25 cellular contexts compared by ENCODE assay signal in the genomic region with DNA sequence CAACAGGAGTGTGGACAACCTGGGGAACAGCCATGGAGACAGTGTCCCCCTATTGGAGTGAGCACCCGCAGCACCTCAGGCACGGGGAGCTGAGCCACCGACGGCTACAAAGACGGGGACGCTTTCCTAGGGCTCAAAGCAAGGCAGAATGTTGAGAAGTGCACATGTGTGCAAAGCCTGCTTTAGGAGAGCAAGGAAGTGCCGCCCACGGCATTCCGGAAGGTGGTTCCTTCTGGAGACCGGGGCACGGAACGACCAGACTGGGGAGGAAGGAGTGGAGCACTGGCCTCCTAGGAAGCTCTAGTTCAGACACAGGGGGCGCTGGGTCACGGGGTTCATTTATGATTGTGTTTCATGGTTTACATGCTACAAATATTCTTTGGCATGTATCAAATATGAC. TPM values are rescaled to one million over a fixed set of nuclear protein-coding genes. Genes with fewer than 3 reads are reported as not detected.
DNase-seq lines count a peak whose midpoint lies in the region; ATAC-seq, FAIRE-seq and TF ChIP-seq lines count a peak whose summit lies in the region.
"Had no signal": no experiment of that assay in that cellular context is flagged by ENCODE, and none has a peak within 500 bp of the region (broad histone marks: within the 10 kb centered on the region; RNA-seq: fewer than 3 reads in every experiment).

No MANE protein-coding gene starts in this region.

- no peaks in the 10 kb centered on the region for H3K4me1 Mint-ChIP-seq in activated naive CD8-positive, alpha-beta T cell treated with anti-CD3 and anti-CD28 coated beads, Interleukin-2, amount 10 ng/mL, durations not matched to agents 7 days and 5 days
- peaks cover 6% of the 10 kb centered on the region for H3K4me1 Mint-ChIP-seq in activated naive CD8-positive, alpha-beta T cell treated with anti-CD3 and anti-CD28 coated beads for 36 hours
- peaks cover 20% of the 10 kb centered on the region for H3K4me1 Mint-ChIP-seq in astrocyte (ENCODE audit: low read depth, unreplicated experiment)
- H3K4me1 Mint-ChIP-seq: immature natural killer cell had no signal

- WGBS in transverse colon (ENCODE audit: low coverage in 1 of 2), 2 donors, result 86% methylated on average over 14 of the region's 14 CpGs; no CpG with 5 or more reads in 1 of the 2 donors

- H3K27ac Mint-ChIP-seq in activated naive CD8-positive, alpha-beta T cell treated with anti-CD3 and anti-CD28 coated beads, Interleukin-2, amount 10 ng/mL, durations not matched to agents 7 days and 5 days, result no peak overlapping the region
- no peak overlapping the region for H3K27ac Mint-ChIP-seq in activated naive CD8-positive, alpha-beta T cell treated with anti-CD3 and anti-CD28 coated beads for 36 hours
- no peak overlapping the region for H3K27ac Mint-ChIP-seq in astrocyte (ENCODE audit: unreplicated experiment)
- H3K27ac Mint-ChIP-seq: immature natural killer cell; naive thymus-derived CD8-positive, alpha-beta T cell; T-cell had no signal

- H3K79me2 ChIP-seq in astrocyte (ENCODE audit: insufficient read depth, low read length), result peaks cover 5% of the 10 kb centered on the region

- H3K36me3 Mint-ChIP-seq in activated naive CD8-positive, alpha-beta T cell treated with anti-CD3 and anti-CD28 coated beads, Interleukin-2, amount 10 ng/mL, durations not matched to agents 7 days and 5 days, result no peaks in the 10 kb centered on the region
- no peaks in the 10 kb centered on the region for H3K36me3 Mint-ChIP-seq in activated naive CD8-positive, alpha-beta T cell treated with anti-CD3 and anti-CD28 coated beads for 36 hours
- H3K36me3 Mint-ChIP-seq in astrocyte (ENCODE audit: low read depth, unreplicated experiment), result peaks cover 11% of the 10 kb centered on the region
- H3K36me3 Mint-ChIP-seq: immature natural killer cell; naive thymus-derived CD8-positive, alpha-beta T cell; T-cell had no signal

- peaks cover 38% of the 10 kb centered on the region for H4K20me1 ChIP-seq in astrocyte (ENCODE audit: insufficient read depth, low read length)

- no peak overlapping the region for H2AFZ ChIP-seq in astrocyte (ENCODE audit: low read depth, low read length)

- intact Hi-C loops in left lung (cut with DNase I) (no loop called here), transverse colon (cut with DNase I; ENCODE audit: low total_unique reads) (no loop called here)

- peak; percentile 15 for DNase-seq in activated naive CD8-positive, alpha-beta T cell treated with anti-CD3 and anti-CD28 coated beads, Interleukin-2, amount 10 ng/mL, durations not matched to agents 7 days and 5 days
- no peak for DNase-seq in activated naive CD8-positive, alpha-beta T cell treated with anti-CD3 and anti-CD28 coated beads for 36 hours
- DNase-seq in astrocyte (ENCODE audit: low read depth), result peak; percentile 38
- peak; percentile 29 to 63 for DNase-seq in left lung
- peak; percentile 4 for DNase-seq in transverse colon
- DNase-seq in T-helper 9 cell, result no peak
- DNase-seq: activated naive CD4-positive, alpha-beta T cell; BE2C; GDM1; immature natural killer cell; IMR-90; mesenchymal stem cell; naive thymus-derived CD8-positive, alpha-beta T cell; NCI-H2029; NCI-H446; NK-92 treated with Interleukin-12 subunit alpha and Interleukin-12 subunit beta, amount 100 ng/mL, for 24 hours; stimulated activated CD4-positive, alpha-beta T cell treated with anti-CD3 and anti-CD28 coated beads, Interleukin-4, amount 100 ng/mL, for 4 hours; T-cell had no signal

- H3K9me3 Mint-ChIP-seq in activated naive CD8-positive, alpha-beta T cell treated with anti-CD3 and anti-CD28 coated beads, Interleukin-2, amount 10 ng/mL, durations not matched to agents 7 days and 5 days, result no peaks in the 10 kb centered on the region
- H3K9me3 Mint-ChIP-seq in activated naive CD8-positive, alpha-beta T cell treated with anti-CD3 and anti-CD28 coated beads for 36 hours, result no peaks in the 10 kb centered on the region
- H3K9me3 Mint-ChIP-seq in astrocyte (ENCODE audit: unreplicated experiment), result no peaks in the 10 kb centered on the region
- H3K9me3 Mint-ChIP-seq: immature natural killer cell; naive thymus-derived CD8-positive, alpha-beta T cell; T-cell had no signal

- TF ChIP-seq EP300 in transverse colon (IDR thresholded peaks at IDR 0.05; ENCODE audit: low read depth), result no peak

- TF ChIP-seq CTCF in astrocyte (IDR thresholded peaks at IDR 0.05; ENCODE audit: insufficient read depth, low read depth, low read length) (no peak), left lung (IDR thresholded peaks at IDR 0.05) (no peak), transverse colon (IDR thresholded peaks at IDR 0.05) (no peak)

- in situ Hi-C loops in transverse colon (cut with MboI; ENCODE audit: low pct_ligation_motif_present in 1 of 4, low pct_unique_long_range_greater_than_20kb in 1 of 4, low sequenced_read_pairs in 3 of 4), result loop anchor here in 2 of 4 donors (25.0 kb wide), 1 partner anchor 171 kb away; no protein-coding TSS in a partner anchor

- ATAC-seq in activated naive CD8-positive, alpha-beta T cell treated with anti-CD3 and anti-CD28 coated beads, Interleukin-2, amount 10 ng/mL, durations not matched to agents 7 days and 5 days (ENCODE audit: low read depth), result no peak
- ATAC-seq in left lung (no peak), HG02759 (IDR thresholded peaks at IDR 0.05; ENCODE audit: unreplicated experiment) (no peak), HG02884 (IDR thresholded peaks at IDR 0.05; ENCODE audit: unreplicated experiment) (no peak)
- ATAC-seq: naive thymus-derived CD8-positive, alpha-beta T cell; T-cell had no signal

- no peaks in the 10 kb centered on the region for H3K9me3 ChIP-seq in astrocyte (ENCODE audit: insufficient read depth, low read depth, low read length)
- H3K9me3 ChIP-seq in left lung, result no peaks in the 10 kb centered on the region
- H3K9me3 ChIP-seq in transverse colon, result no peaks in the 10 kb centered on the region
- H3K9me3 ChIP-seq: BE2C, HAP-1, Peyer's patch had no signal

- peaks cover 30% of the 10 kb centered on the region for H3K4me1 ChIP-seq in astrocyte (ENCODE audit: insufficient read depth, low read length)
- peaks cover 0 to 2% of the 10 kb centered on the region in 2 donors for H3K4me1 ChIP-seq in left lung
- H3K4me1 ChIP-seq in transverse colon, result peaks cover 4 to 23% (median 19%) of the 10 kb centered on the region in 4 donors

- POLR2A ChIA-PET in activated naive CD8-positive, alpha-beta T cell treated with anti-CD3 and anti-CD28 coated beads, Interleukin-2, amount 10 ng/mL, durations not matched to agents 7 days and 5 days (lab: Charles Lee), result interaction anchor here (0.7 kb wide), 1 partner anchor 13 kb away, joined by 3 read pairs; no protein-coding TSS in a partner anchor

- no peak for TF ChIP-seq POLR2A in transverse colon (IDR thresholded peaks at IDR 0.05)

- H3K36me3 ChIP-seq in astrocyte (ENCODE audit: insufficient read depth, low read length) (no peaks in the 10 kb centered on the region), left lung (peaks cover 0 to 6% of the 10 kb centered on the region in 2 donors), transverse colon (no peaks in the 10 kb centered on the region)
- H3K36me3 ChIP-seq: BE2C, HAP-1, Peyer's patch had no signal

- H3K4me3 Mint-ChIP-seq in activated naive CD8-positive, alpha-beta T cell treated with anti-CD3 and anti-CD28 coated beads, Interleukin-2, amount 10 ng/mL, durations not matched to agents 7 days and 5 days, result no peak overlapping the region
- H3K4me3 Mint-ChIP-seq in activated naive CD8-positive, alpha-beta T cell treated with anti-CD3 and anti-CD28 coated beads for 36 hours, result no peak overlapping the region
- no peak overlapping the region for H3K4me3 Mint-ChIP-seq in astrocyte (ENCODE audit: unreplicated experiment)
- H3K4me3 Mint-ChIP-seq: immature natural killer cell; naive thymus-derived CD8-positive, alpha-beta T cell; T-cell had no signal

- no peaks in the 10 kb centered on the region for H3K27me3 ChIP-seq in astrocyte (ENCODE audit: insufficient read depth, low read length)
- H3K27me3 ChIP-seq in left lung, result no peaks in the 10 kb centered on the region
- no peaks in the 10 kb centered on the region for H3K27me3 ChIP-seq in transverse colon
- H3K27me3 ChIP-seq: BE2C, Peyer's patch had no signal

- no peak overlapping the region for H3K27ac ChIP-seq in astrocyte (ENCODE audit: low read depth, low read length)
- H3K27ac ChIP-seq in left lung, result no peak overlapping the region
- H3K27ac ChIP-seq in transverse colon, result no peak overlapping the region
- H3K27ac ChIP-seq: HL-60, Peyer's patch had no signal

- H3K4me3 ChIP-seq in astrocyte (ENCODE audit: insufficient read depth, low read depth, low read length) (no peak overlapping the region), left lung (no peak overlapping the region), transverse colon (no peak overlapping the region)
- H3K4me3 ChIP-seq: HAP-1, Peyer's patch had no signal

- FAIRE-seq in astrocyte (lab: Jason Lieb, UNC), result no peak
- FAIRE-seq: A204.1, endometrium had no signal

- peak overlapping the region; percentile 30 for H3K4me2 ChIP-seq in astrocyte (ENCODE audit: low read length)

- no peak overlapping the region for H3K9ac ChIP-seq in astrocyte (ENCODE audit: low read length)

- no peaks in the 10 kb centered on the region for H3K27me3 Mint-ChIP-seq in activated naive CD8-positive, alpha-beta T cell treated with anti-CD3 and anti-CD28 coated beads, Interleukin-2, amount 10 ng/mL, durations not matched to agents 7 days and 5 days
- no peaks in the 10 kb centered on the region for H3K27me3 Mint-ChIP-seq in activated naive CD8-positive, alpha-beta T cell treated with anti-CD3 and anti-CD28 coated beads for 36 hours
- H3K27me3 Mint-ChIP-seq in astrocyte (ENCODE audit: low read depth, unreplicated experiment), result no peaks in the 10 kb centered on the region
- H3K27me3 Mint-ChIP-seq: naive thymus-derived CD8-positive, alpha-beta T cell; T-cell had no signal

RNA-seq across cellular contexts. Expression of gene TBC1D16, which starts 52.2 kb away (rescaled TPM):
- 1 to 10 TPM; 2.1 TPM for total RNA-seq in activated naive CD8-positive, alpha-beta T cell treated with anti-CD3 and anti-CD28 coated beads, Interleukin-2, amount 10 ng/mL, durations not matched to agents 7 days and 5 days
- 1 to 10 TPM; 8.8 to 9.0 TPM for total RNA-seq in activated naive CD8-positive, alpha-beta T cell treated with anti-CD3 and anti-CD28 coated beads for 36 hours
- total RNA-seq in astrocyte (37.6 and 45.1 TPM in 2 replicates), left lung (10 to 100 TPM; 28.6 to 49.1 TPM), transverse colon (10 to 100 TPM; 12.3 to 22.4 (median 18.1) TPM)

RNA-seq across cellular contexts. Expression of gene CCDC40, which starts 53.0 kb away (rescaled TPM):
- 1 to 10 TPM; 1.3 to 1.4 TPM for total RNA-seq in activated naive CD8-positive, alpha-beta T cell treated with anti-CD3 and anti-CD28 coated beads, Interleukin-2, amount 10 ng/mL, durations not matched to agents 7 days and 5 days
- 1 to 10 TPM; 1.2 to 1.3 TPM for total RNA-seq in activated naive CD8-positive, alpha-beta T cell treated with anti-CD3 and anti-CD28 coated beads for 36 hours
- total RNA-seq in astrocyte (5.0 and 7.0 TPM in 2 replicates), left lung (1 to 10 TPM; 8.0 to 8.4 TPM), transverse colon (1 to 10 TPM in 3 of 4 donors, under 1 TPM in 1; 0.75 to 2.8 (median 2.0) TPM)

Comparison
In these comparisons a context has a peak if more than half of its experiments do, and no peak if none do; other contexts are left out.
1. DNase-seq: peak in activated naive CD8-positive, alpha-beta T cell treated with anti-CD3 and anti-CD28 coated beads, Interleukin-2, amount 10 ng/mL, durations not matched to agents 7 days and 5 days (single experiment), astrocyte (single experiment), left lung (2 of 2) and transverse colon (single experiment); none in activated naive CD8-positive, alpha-beta T cell treated with anti-CD3 and anti-CD28 coated beads for 36 hours (single experiment) and T-helper 9 cell (single experiment).